ENCODE assay signal across 9 cellular contexts in genomic region chr1:68495532-68495931, GRCh38. TPM values are rescaled to one million over a fixed set of nuclear protein-coding genes. Genes with fewer than 3 reads are reported as not detected.
DNase-seq lines count a peak whose midpoint lies in the region; ATAC-seq and TF ChIP-seq lines count a peak whose summit lies in the region.
"Had no signal": no experiment of that assay in that cellular context is flagged by ENCODE, and none has a peak within 500 bp of the region (broad histone marks: within the 10 kb centered on the region; RNA-seq: fewer than 3 reads in every experiment).

No MANE protein-coding gene starts in this region.

- no peak overlapping the region for H2AK5ac ChIP-seq in mesendoderm (ENCODE audit: low read length)

- intact Hi-C loops in uterus (cut with DNase I; ENCODE audit: low total_unique reads): no loop called here

- peak overlapping the region; percentile 94 for H2AFZ ChIP-seq in DND-41 (ENCODE audit: low read depth, low read length)

- peaks cover 4% of the 10 kb centered on the region for H3K79me1 ChIP-seq in mesendoderm (ENCODE audit: low read length)

- H4K5ac ChIP-seq in mesendoderm (ENCODE audit: low read length): no peak overlapping the region

- H3K4me1 ChIP-seq in DND-41 (ENCODE audit: insufficient read depth, low read length) (peaks cover 52% of the 10 kb centered on the region), mesendoderm (ENCODE audit: control insufficient read depth, low read depth, low read length) (peaks cover 4% of the 10 kb centered on the region), uterus (peaks cover 5 to 6% of the 10 kb centered on the region in 2 donors)

- H3K18ac ChIP-seq in mesendoderm (ENCODE audit: low read length): no peak overlapping the region

- no peak overlapping the region for H2BK120ac ChIP-seq in mesendoderm (ENCODE audit: low read depth, low read length)

- H3K27ac ChIP-seq in DND-41 (ENCODE audit: low read length) (peak overlapping the region; percentile 90), WERI-Rb-1 (no peak overlapping the region; the same call in 1 of the 2 replicates), mesendoderm (ENCODE audit: low read depth, low read length) (no peak overlapping the region), uterus (no peak overlapping the region)
- H3K27ac ChIP-seq: gastrocnemius medialis had no signal

- no peak overlapping the region for H3K23ac ChIP-seq in mesendoderm (ENCODE audit: low read length)

- DNase-seq in DND-41 (no peak), WERI-Rb-1 (no peak), mesendoderm (peak; percentile 12), foreskin melanocyte (no peak), uterus (no peak)
- no peak for DNase-seq in activated CD8-positive, alpha-beta memory T cell treated with anti-CD3 and anti-CD28 coated beads for 24 hours
- no peak for DNase-seq in activated effector memory CD4-positive, alpha-beta T cell treated with Interleukin-2 at 50 U/mL for 16 hours
- DNase-seq: gastrocnemius medialis had no signal

- H3K4me3 ChIP-seq in DND-41 (ENCODE audit: low read depth in 1 of 2, low read length in 2 of 2): peak overlapping the region; percentile 62 to 84; a peak in 3 of 4 replicates
- peak overlapping the region; percentile 100 for H3K4me3 ChIP-seq in WERI-Rb-1 (ENCODE audit: low read depth, low read length)
- H3K4me3 ChIP-seq in mesendoderm (ENCODE audit: low read length): no peak overlapping the region
- no peak overlapping the region for H3K4me3 ChIP-seq in uterus

- ATAC-seq in DND-41 (ENCODE audit: insufficient read depth, low read depth) (no peak), HG03378 (IDR thresholded peaks at IDR 0.05; ENCODE audit: unreplicated experiment) (peak; percentile 0)
- ATAC-seq: gastrocnemius medialis had no signal

- no peak overlapping the region for H2BK5ac ChIP-seq in mesendoderm (ENCODE audit: low read length)

- no peak overlapping the region for H3K4ac ChIP-seq in mesendoderm (ENCODE audit: low read depth, low read length)

- H3K9me3 ChIP-seq in DND-41 (ENCODE audit: insufficient read depth, low read length, severe bottlenecking) (no peaks in the 10 kb centered on the region), WERI-Rb-1 (ENCODE audit: severe bottlenecking) (no peaks in the 10 kb centered on the region), uterus (no peaks in the 10 kb centered on the region)
- H3K9me3 ChIP-seq: gastrocnemius medialis had no signal

- H3K36me3 ChIP-seq in DND-41 (ENCODE audit: insufficient read depth, low read length) (peaks cover 32% of the 10 kb centered on the region), WERI-Rb-1 (peaks cover 39% of the 10 kb centered on the region), mesendoderm (ENCODE audit: control insufficient read depth, insufficient read depth, low read length) (peaks cover 1% of the 10 kb centered on the region), uterus (no peaks in the 10 kb centered on the region)
- H3K36me3 ChIP-seq: gastrocnemius medialis had no signal

- H3K56ac ChIP-seq in mesendoderm (ENCODE audit: low read length): no peak overlapping the region

- H3K27me3 ChIP-seq in DND-41 (ENCODE audit: insufficient read depth, low read length, poor library complexity) (no peaks in the 10 kb centered on the region), WERI-Rb-1 (ENCODE audit: insufficient read depth, low read depth, severe bottlenecking) (no peaks in the 10 kb centered on the region), mesendoderm (ENCODE audit: insufficient read depth, low read length, poor library complexity) (no peaks in the 10 kb centered on the region), uterus (no peaks in the 10 kb centered on the region)
- H3K27me3 ChIP-seq: gastrocnemius medialis had no signal

- TF ChIP-seq POLR2A in uterus (IDR thresholded peaks at IDR 0.05): no peak

- no CpG with 5 or more reads among the region's 3 CpGs for WGBS in mesendoderm (ENCODE audit: extremely low coverage, insufficient coverage, low lambda C conversion rate)

- H3K9ac ChIP-seq in DND-41 (ENCODE audit: low read depth, low read length) (peak overlapping the region; percentile 82), mesendoderm (ENCODE audit: low read length) (peak overlapping the region; percentile 98)

- H4K8ac ChIP-seq in mesendoderm (ENCODE audit: low read depth, low read length): no peak overlapping the region

- no peak overlapping the region for H2BK15ac ChIP-seq in mesendoderm (replicated peaks; ENCODE audit: low read depth)

- peaks cover 49% of the 10 kb centered on the region for H3K79me2 ChIP-seq in DND-41 (ENCODE audit: insufficient read depth, low read length)
- peaks cover 11% of the 10 kb centered on the region for H3K79me2 ChIP-seq in mesendoderm (ENCODE audit: control insufficient read depth, insufficient read depth, low read length)

- H4K20me1 ChIP-seq in DND-41 (ENCODE audit: insufficient read depth, low read length): no peaks in the 10 kb centered on the region

- H3K4me2 ChIP-seq in DND-41 (ENCODE audit: insufficient read depth, low read length) (peak overlapping the region; percentile 90), mesendoderm (ENCODE audit: low read length) (peak overlapping the region; percentile 72)

- TF ChIP-seq CTCF in DND-41 (IDR thresholded peaks at IDR 0.05; ENCODE audit: borderline replicate concordance, extremely low read depth, low read length, poor library complexity, severe bottlenecking) (no peak), WERI-Rb-1 (IDR thresholded peaks at IDR 0.05; ENCODE audit: low read depth, low read length) (no peak), uterus (IDR thresholded peaks at IDR 0.05) (no peak)

RNA-seq across cellular contexts. Expression of gene DEPDC1, which starts 1.4 kb away (rescaled TPM):
- polyA plus RNA-seq in mesendoderm (2013, experiment 1 of 2): 28.3 TPM
- polyA plus RNA-seq in mesendoderm (2013, experiment 2 of 2): 29.9 TPM
- total RNA-seq in uterus: 10 to 100 TPM in 1 of 4 donors, 1 to 10 TPM in 1, under 1 TPM in 2; under 0.01 to 18.1 (median 2.9) TPM

RNA-seq across cellular contexts. Expression of gene RPE65, which starts 45.8 kb away (rescaled TPM):
- polyA plus RNA-seq in mesendoderm (2013, experiment 1 of 2): 0.01 TPM
- not detected for polyA plus RNA-seq in mesendoderm (2013, experiment 2 of 2)
- total RNA-seq in uterus: 1 to 10 TPM in 1 of 4 donors, not detected in 3; 3.5 TPM
- total RNA-seq: gastrocnemius medialis had no signal

Comparison
In these comparisons a context has a peak if more than half of its experiments do, and no peak if none do; other contexts are left out.
1. H3K4me3 ChIP-seq: peak in DND-41 (2 of 2) and WERI-Rb-1 (single experiment); none in mesendoderm (single experiment) and uterus (0 of 2).